8 cellular contexts compared by ENCODE assay signal in genomic region chr12:13101854-13102375, GRCh38. TPM values are rescaled to one million over a fixed set of nuclear protein-coding genes. Genes with fewer than 3 reads are reported as not detected.
DNase-seq lines count a peak whose midpoint lies in the region; ATAC-seq and TF ChIP-seq lines count a peak whose summit lies in the region.

No MANE protein-coding gene starts in this region.

- peak overlapping the region; percentile 93 to 100 (median 95) for H3K27ac Mint-ChIP-seq in CD14-positive monocyte

- TF ChIP-seq POLR2A in esophagus squamous epithelium (IDR thresholded peaks at IDR 0.05) (no peak), ovary (IDR thresholded peaks at IDR 0.05) (no peak), GM18505 (IDR thresholded peaks at IDR 0.05; ENCODE audit: borderline replicate concordance, extremely low read depth, insufficient read depth, insufficient read length) (no peak)

- TF ChIP-seq CTCF in CD14-positive monocyte (IDR thresholded peaks at IDR 0.05) = no peak
- TF ChIP-seq CTCF in esophagus squamous epithelium (IDR thresholded peaks at IDR 0.05) = no peak
- no peak for TF ChIP-seq CTCF in ovary (IDR thresholded peaks at IDR 0.05)

- H3K4me3 ChIP-seq in Jurkat, Clone E6-1 (ENCODE audit: low read length) = peak overlapping the region; percentile 58
- H3K4me3 ChIP-seq in esophagus squamous epithelium = peak overlapping the region; percentile 49 to 68 (median 58)
- peak overlapping the region; percentile 45 for H3K4me3 ChIP-seq in ovary

- H3K4me1 ChIP-seq in esophagus squamous epithelium (peaks cover 14 to 76% (median 47%) of the 10 kb centered on the region in 3 donors), ovary (ENCODE audit: insufficient read depth) (peaks cover 3% of the 10 kb centered on the region)

- H3K36me3 Mint-ChIP-seq in CD14-positive monocyte = peaks cover 0 to 2% of the 10 kb centered on the region in 2 donors

- peaks cover 65% of the 10 kb centered on the region for H3K4me1 Mint-ChIP-seq in CD14-positive monocyte

- H3K9me3 ChIP-seq in esophagus squamous epithelium (no peaks in the 10 kb centered on the region), ovary (no peaks in the 10 kb centered on the region)

- no peak for ATAC-seq in HG03095 (IDR thresholded peaks at IDR 0.05; ENCODE audit: unreplicated experiment)
- ATAC-seq in GM18505 (IDR thresholded peaks at IDR 0.05; ENCODE audit: unreplicated experiment) = no peak

- TF ChIP-seq EP300 in ovary (IDR thresholded peaks at IDR 0.05) = no peak

- peak overlapping the region; percentile 94 to 99 (median 98) for H3K27ac ChIP-seq in esophagus squamous epithelium
- peak overlapping the region; percentile 69 to 94 for H3K27ac ChIP-seq in ovary

- WGBS in esophagus squamous epithelium, 2 donors = 25 to 54% methylated on average over 7 to 8 of the region's 9 CpGs
- 72 to 79% (median 73%) methylated on average over 9 of the region's 9 CpGs for WGBS in ovary, 3 donors

- peaks cover 0 to 8% (median 1%) of the 10 kb centered on the region in 3 donors for H3K27me3 Mint-ChIP-seq in CD14-positive monocyte (ENCODE audit: low read depth in 3 of 3)

- peaks cover 0 to 1% (median 0%) of the 10 kb centered on the region in 7 donors for H3K9me3 Mint-ChIP-seq in CD14-positive monocyte

- DNase-seq in CD14-positive monocyte (ENCODE audit: low spot score) (peak; percentile 71), esophagus squamous epithelium (lab: John Stamatoyannopoulos, UW) (no peak), ovary (no peak), NCI-H774 (lab: John Stamatoyannopoulos, UW) (no peak)
- no peak for DNase-seq in Jurkat, Clone E6-1 (ENCODE audit: low read depth, low spot score)
- peak; percentile 14 to 27 for DNase-seq in activated CD4-positive, alpha-beta T cell treated with anti-CD3 and anti-CD28 coated beads, Interleukin-2, amount 50 U/mL, for 48 hours

- H3K27me3 ChIP-seq in esophagus squamous epithelium (no peaks in the 10 kb centered on the region), ovary (no peaks in the 10 kb centered on the region)

- intact Hi-C loops in CD14-positive monocyte (cut with micrococcal nuclease) (loop anchor here (2.0 to 10.0 kb wide), 5 partner anchors 50 to 110 kb away; partner anchors contain the start of genes EMP1 (in 1 of the 2) and HEBP1 (in 1 of the 2)), esophagus squamous epithelium (cut with DNase I) (no loop called here), ovary (cut with DNase I) (loop anchor here in 1 of 4 donors (10.0 kb wide), 1 partner anchor 93 kb away; the partner anchor contains the start of gene EMP1)

- peak overlapping the region; percentile 74 to 76 for H3K4me3 Mint-ChIP-seq in CD14-positive monocyte

- no peaks in the 10 kb centered on the region for H3K36me3 ChIP-seq in esophagus squamous epithelium
- H3K36me3 ChIP-seq in ovary = no peaks in the 10 kb centered on the region

RNA-seq across cellular contexts. Expression of gene GSG1, which starts 1.6 kb away (rescaled TPM):
- polyA plus RNA-seq in CD14-positive monocyte = not detected
- polyA plus RNA-seq in Jurkat, Clone E6-1 (2012; ENCODE audit: insufficient read depth, insufficient read length) = not detected
- not detected for total RNA-seq in esophagus squamous epithelium
- not detected for total RNA-seq in ovary
- polyA plus RNA-seq in ovary = under 1 TPM; 0.33 to 0.43 TPM

RNA-seq across cellular contexts. Expression of gene FAM234B, which starts 57.7 kb away (rescaled TPM):
- polyA plus RNA-seq in CD14-positive monocyte (1 to 10 TPM; 1.6 to 3.2 TPM), ovary (1 to 10 TPM; 2.1 to 9.4 TPM)
- polyA plus RNA-seq in Jurkat, Clone E6-1 (2012; ENCODE audit: insufficient read depth, insufficient read length) = 9.6 TPM
- total RNA-seq in esophagus squamous epithelium (1 to 10 TPM; 3.1 to 8.0 (median 3.9) TPM), ovary (1 to 10 TPM; 5.3 to 8.8 (median 5.7) TPM)

Comparison
In these comparisons a context has a peak if more than half of its experiments do, and no peak if none do; other contexts are left out.
1. DNase-seq: peak in CD14-positive monocyte (single experiment) and activated CD4-positive, alpha-beta T cell treated with anti-CD3 and anti-CD28 coated beads, Interleukin-2, amount 50 U/mL, for 48 hours (2 of 2); none in Jurkat, Clone E6-1 (single experiment), esophagus squamous epithelium (single experiment), ovary (0 of 5) and NCI-H774 (single experiment).
2. Peak in every context shown above with its lines, with median percentiles within 50 percentile points of each other: H3K4me3 ChIP-seq.